In the genomic region with DNA sequence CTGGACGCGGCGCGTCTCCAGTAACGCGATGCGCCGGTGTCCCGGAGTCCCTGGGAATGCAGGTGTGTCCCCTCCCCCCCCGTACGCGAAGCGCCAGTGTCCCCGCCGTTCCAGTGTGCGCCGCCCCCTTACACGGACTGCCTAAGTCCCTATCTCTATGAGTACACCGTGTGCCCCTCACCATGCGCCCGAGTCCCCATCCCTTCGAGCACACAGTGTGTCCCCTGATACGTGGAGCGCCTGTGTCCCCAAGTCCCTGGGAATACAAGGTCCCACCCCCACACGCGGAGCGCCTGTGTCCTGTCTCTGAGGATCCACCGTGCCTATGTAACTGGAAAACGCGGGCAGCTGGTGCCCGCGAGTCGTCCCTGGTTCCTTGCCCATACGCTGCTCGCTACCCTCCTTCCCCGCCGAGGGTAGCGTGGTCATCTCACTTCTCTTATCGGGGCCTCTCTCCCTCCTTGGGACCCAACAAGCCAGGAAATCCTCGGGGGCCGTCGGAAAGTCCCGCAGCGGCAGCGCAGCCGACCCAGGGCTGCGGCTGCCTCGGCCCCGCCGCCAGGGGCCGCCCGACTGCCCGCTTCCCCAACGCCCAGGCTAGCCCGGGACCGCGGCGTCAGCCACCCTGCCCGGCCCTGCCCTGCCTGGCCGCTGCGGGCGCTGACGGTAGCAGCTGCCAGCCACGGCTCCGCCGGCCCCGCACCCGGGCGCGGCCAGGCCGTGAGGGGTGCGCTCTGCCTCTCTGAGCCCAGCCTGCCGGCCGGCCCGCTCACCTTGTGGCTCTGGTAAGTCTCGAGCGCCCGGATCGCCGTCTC, we compare ENCODE assay signal across 1 cellular context.
A peak's percentile ranks its signal among the peaks of the same experiment; 100 is the strongest.
TF ChIP-seq lines count a peak whose summit lies in the region.

No MANE protein-coding gene starts in this region.

TF ChIP-seq in H1, 55 proteins besides CTCF, POLR2A, EP300 and RAD21:
- TF ChIP-seq PHF8 (conservative IDR thresholded peaks at IDR 0.05; ENCODE audit: low read depth, low read length): peak; percentile 67; the same call in 1 of the 2 replicates
- no peak for TF ChIP-seq CHD1 (IDR thresholded peaks at IDR 0.05; ENCODE audit: low read depth, low read length)
- TF ChIP-seq BACH1 (IDR thresholded peaks at IDR 0.05; ENCODE audit: low read length): peak; percentile 58
- TF ChIP-seq BRCA1 (IDR thresholded peaks at IDR 0.05; ENCODE audit: low read depth, low read length): no peak
- peak; percentile 48 for TF ChIP-seq SAP30 (IDR thresholded peaks at IDR 0.05; ENCODE audit: insufficient read depth, insufficient replicate concordance, low read length)
- TF ChIP-seq MAFK (IDR thresholded peaks at IDR 0.05; ENCODE audit: low read depth, low read length): no peak
- no peak for TF ChIP-seq GTF2F1 (IDR thresholded peaks at IDR 0.05; ENCODE audit: borderline replicate concordance, low read depth, low read length)
- no peak for TF ChIP-seq NRF1 (IDR thresholded peaks at IDR 0.05; ENCODE audit: low read depth, low read length)
- TF ChIP-seq TBP (IDR thresholded peaks at IDR 0.05; ENCODE audit: low read depth, low read length): 0 out of 2 replicates have a peak, but pooled peaks have one; percentile 7
- TF ChIP-seq TAF1 (IDR thresholded peaks at IDR 0.05; ENCODE audit: low read depth, low read length): no peak; the same call in 1 of the 2 replicates
- TF ChIP-seq JUN (IDR thresholded peaks at IDR 0.05; ENCODE audit: low read depth, low read length): no peak
- no peak for TF ChIP-seq SIRT6 (IDR thresholded peaks at IDR 0.05; ENCODE audit: low read length)
- TF ChIP-seq NANOG (IDR thresholded peaks at IDR 0.05; ENCODE audit: insufficient read depth, low read depth, low read length, poor library complexity, severe bottlenecking): no peak
- TF ChIP-seq KDM1A (IDR thresholded peaks at IDR 0.05; ENCODE audit: borderline replicate concordance, low read length): no peak
- TF ChIP-seq SRF (IDR thresholded peaks at IDR 0.05; ENCODE audit: low read depth, low read length): no peak
- no peak for TF ChIP-seq CBX5 (IDR thresholded peaks at IDR 0.05; ENCODE audit: low read depth, low read length)
- peak; percentile 77 for TF ChIP-seq TEAD4 (IDR thresholded peaks at IDR 0.05; ENCODE audit: low read depth, low read length)
- no peak for TF ChIP-seq GABPA (IDR thresholded peaks at IDR 0.05; ENCODE audit: borderline replicate concordance, insufficient read depth, low read length)
- peak; percentile 48 for TF ChIP-seq CREB1 (IDR thresholded peaks at IDR 0.05)
- no peak for TF ChIP-seq KDM5A (IDR thresholded peaks at IDR 0.05; ENCODE audit: low read length)
- no peak for TF ChIP-seq SP2 (IDR thresholded peaks at IDR 0.05; ENCODE audit: low read length)
- no peak for TF ChIP-seq TCF12 (IDR thresholded peaks at IDR 0.05; ENCODE audit: low read depth, low read length)
- TF ChIP-seq, protein P1, sequence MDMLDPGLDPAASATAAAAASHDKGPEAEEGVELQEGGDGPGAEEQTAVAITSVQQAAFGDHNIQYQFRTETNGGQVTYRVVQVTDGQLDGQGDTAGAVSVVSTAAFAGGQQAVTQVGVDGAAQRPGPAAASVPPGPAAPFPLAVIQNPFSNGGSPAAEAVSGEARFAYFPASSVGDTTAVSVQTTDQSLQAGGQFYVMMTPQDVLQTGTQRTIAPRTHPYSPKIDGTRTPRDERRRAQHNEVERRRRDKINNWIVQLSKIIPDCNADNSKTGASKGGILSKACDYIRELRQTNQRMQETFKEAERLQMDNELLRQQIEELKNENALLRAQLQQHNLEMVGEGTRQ (IDR thresholded peaks at IDR 0.05; ENCODE audit: low read length): no peak
- TF ChIP-seq TAF7 (optimal IDR thresholded peaks at IDR 0.05; ENCODE audit: borderline replicate concordance, low read depth, low read length): no peak
- TF ChIP-seq ASH2L (IDR thresholded peaks at IDR 0.05; ENCODE audit: low read length): peak; percentile 59
- TF ChIP-seq SP4 (IDR thresholded peaks at IDR 0.05; ENCODE audit: low read length): no peak
- peak; percentile 61 for TF ChIP-seq KDM4A (IDR thresholded peaks at IDR 0.05; ENCODE audit: low read depth, low read length, severe bottlenecking)
- TF ChIP-seq RBBP5 (IDR thresholded peaks at IDR 0.05; ENCODE audit: borderline replicate concordance, low read depth, low read length): peak; percentile 78; the same call in 1 of the 2 replicates
- TF ChIP-seq CEBPB (IDR thresholded peaks at IDR 0.05; ENCODE audit: low read depth, low read length): no peak
- TF ChIP-seq, protein P2, sequence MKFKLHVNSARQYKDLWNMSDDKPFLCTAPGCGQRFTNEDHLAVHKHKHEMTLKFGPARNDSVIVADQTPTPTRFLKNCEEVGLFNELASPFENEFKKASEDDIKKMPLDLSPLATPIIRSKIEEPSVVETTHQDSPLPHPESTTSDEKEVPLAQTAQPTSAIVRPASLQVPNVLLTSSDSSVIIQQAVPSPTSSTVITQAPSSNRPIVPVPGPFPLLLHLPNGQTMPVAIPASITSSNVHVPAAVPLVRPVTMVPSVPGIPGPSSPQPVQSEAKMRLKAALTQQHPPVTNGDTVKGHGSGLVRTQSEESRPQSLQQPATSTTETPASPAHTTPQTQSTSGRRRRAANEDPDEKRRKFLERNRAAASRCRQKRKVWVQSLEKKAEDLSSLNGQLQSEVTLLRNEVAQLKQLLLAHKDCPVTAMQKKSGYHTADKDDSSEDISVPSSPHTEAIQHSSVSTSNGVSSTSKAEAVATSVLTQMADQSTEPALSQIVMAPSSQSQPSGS (IDR thresholded peaks at IDR 0.05; ENCODE audit: low read length): no peak
- TF ChIP-seq HDAC6 (IDR thresholded peaks at IDR 0.05; ENCODE audit: low read depth, low read length): no peak
- TF ChIP-seq JUND (IDR thresholded peaks at IDR 0.05; ENCODE audit: low read length): peak; percentile 18; the same call in 1 of the 2 replicates
- peak; percentile 47 to 79; a peak in 2 of 4 replicates for TF ChIP-seq SIN3A (conservative IDR thresholded peaks at IDR 0.05 in 1 of 2, IDR thresholded peaks at IDR 0.05 in 1 of 2; ENCODE audit: low read depth in 1 of 2, low read length in 2 of 2)
- TF ChIP-seq POU5F1 (IDR thresholded peaks at IDR 0.05; ENCODE audit: low read depth, low read length): no peak
- TF ChIP-seq POLR2AphosphoS5 (IDR thresholded peaks at IDR 0.05; ENCODE audit: low read depth, low read length): peak; percentile 34; the same call in 1 of the 2 replicates
- TF ChIP-seq, protein P3, sequence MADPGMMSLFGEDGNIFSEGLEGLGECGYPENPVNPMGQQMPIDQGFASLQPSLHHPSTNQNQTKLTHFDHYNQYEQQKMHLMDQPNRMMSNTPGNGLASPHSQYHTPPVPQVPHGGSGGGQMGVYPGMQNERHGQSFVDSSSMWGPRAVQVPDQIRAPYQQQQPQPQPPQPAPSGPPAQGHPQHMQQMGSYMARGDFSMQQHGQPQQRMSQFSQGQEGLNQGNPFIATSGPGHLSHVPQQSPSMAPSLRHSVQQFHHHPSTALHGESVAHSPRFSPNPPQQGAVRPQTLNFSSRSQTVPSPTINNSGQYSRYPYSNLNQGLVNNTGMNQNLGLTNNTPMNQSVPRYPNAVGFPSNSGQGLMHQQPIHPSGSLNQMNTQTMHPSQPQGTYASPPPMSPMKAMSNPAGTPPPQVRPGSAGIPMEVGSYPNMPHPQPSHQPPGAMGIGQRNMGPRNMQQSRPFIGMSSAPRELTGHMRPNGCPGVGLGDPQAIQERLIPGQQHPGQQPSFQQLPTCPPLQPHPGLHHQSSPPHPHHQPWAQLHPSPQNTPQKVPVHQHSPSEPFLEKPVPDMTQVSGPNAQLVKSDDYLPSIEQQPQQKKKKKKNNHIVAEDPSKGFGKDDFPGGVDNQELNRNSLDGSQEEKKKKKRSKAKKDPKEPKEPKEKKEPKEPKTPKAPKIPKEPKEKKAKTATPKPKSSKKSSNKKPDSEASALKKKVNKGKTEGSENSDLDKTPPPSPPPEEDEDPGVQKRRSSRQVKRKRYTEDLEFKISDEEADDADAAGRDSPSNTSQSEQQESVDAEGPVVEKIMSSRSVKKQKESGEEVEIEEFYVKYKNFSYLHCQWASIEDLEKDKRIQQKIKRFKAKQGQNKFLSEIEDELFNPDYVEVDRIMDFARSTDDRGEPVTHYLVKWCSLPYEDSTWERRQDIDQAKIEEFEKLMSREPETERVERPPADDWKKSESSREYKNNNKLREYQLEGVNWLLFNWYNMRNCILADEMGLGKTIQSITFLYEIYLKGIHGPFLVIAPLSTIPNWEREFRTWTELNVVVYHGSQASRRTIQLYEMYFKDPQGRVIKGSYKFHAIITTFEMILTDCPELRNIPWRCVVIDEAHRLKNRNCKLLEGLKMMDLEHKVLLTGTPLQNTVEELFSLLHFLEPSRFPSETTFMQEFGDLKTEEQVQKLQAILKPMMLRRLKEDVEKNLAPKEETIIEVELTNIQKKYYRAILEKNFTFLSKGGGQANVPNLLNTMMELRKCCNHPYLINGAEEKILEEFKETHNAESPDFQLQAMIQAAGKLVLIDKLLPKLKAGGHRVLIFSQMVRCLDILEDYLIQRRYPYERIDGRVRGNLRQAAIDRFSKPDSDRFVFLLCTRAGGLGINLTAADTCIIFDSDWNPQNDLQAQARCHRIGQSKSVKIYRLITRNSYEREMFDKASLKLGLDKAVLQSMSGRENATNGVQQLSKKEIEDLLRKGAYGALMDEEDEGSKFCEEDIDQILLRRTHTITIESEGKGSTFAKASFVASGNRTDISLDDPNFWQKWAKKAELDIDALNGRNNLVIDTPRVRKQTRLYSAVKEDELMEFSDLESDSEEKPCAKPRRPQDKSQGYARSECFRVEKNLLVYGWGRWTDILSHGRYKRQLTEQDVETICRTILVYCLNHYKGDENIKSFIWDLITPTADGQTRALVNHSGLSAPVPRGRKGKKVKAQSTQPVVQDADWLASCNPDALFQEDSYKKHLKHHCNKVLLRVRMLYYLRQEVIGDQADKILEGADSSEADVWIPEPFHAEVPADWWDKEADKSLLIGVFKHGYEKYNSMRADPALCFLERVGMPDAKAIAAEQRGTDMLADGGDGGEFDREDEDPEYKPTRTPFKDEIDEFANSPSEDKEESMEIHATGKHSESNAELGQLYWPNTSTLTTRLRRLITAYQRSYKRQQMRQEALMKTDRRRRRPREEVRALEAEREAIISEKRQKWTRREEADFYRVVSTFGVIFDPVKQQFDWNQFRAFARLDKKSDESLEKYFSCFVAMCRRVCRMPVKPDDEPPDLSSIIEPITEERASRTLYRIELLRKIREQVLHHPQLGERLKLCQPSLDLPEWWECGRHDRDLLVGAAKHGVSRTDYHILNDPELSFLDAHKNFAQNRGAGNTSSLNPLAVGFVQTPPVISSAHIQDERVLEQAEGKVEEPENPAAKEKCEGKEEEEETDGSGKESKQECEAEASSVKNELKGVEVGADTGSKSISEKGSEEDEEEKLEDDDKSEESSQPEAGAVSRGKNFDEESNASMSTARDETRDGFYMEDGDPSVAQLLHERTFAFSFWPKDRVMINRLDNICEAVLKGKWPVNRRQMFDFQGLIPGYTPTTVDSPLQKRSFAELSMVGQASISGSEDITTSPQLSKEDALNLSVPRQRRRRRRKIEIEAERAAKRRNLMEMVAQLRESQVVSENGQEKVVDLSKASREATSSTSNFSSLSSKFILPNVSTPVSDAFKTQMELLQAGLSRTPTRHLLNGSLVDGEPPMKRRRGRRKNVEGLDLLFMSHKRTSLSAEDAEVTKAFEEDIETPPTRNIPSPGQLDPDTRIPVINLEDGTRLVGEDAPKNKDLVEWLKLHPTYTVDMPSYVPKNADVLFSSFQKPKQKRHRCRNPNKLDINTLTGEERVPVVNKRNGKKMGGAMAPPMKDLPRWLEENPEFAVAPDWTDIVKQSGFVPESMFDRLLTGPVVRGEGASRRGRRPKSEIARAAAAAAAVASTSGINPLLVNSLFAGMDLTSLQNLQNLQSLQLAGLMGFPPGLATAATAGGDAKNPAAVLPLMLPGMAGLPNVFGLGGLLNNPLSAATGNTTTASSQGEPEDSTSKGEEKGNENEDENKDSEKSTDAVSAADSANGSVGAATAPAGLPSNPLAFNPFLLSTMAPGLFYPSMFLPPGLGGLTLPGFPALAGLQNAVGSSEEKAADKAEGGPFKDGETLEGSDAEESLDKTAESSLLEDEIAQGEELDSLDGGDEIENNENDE (IDR thresholded peaks at IDR 0.05; ENCODE audit: insufficient replicate concordance, low read length): no peak
- no peak for TF ChIP-seq CHD2 (IDR thresholded peaks at IDR 0.05; ENCODE audit: low read length)
